In genomic region chr1:207814469-207814868, GRCh38 we compare ENCODE assay signal across 14 cellular contexts.
DNase-seq lines count a peak whose midpoint lies in the region; ATAC-seq and TF ChIP-seq lines count a peak whose summit lies in the region.
"Had no signal": no experiment of that assay in that cellular context is flagged by ENCODE, and none has a peak within 500 bp of the region (broad histone marks: within the 10 kb centered on the region; RNA-seq: fewer than 3 reads in every experiment).

No MANE protein-coding gene starts in this region.

- 89 to 100% methylated on average over 2 to 4 of the region's 4 CpGs for WGBS in endodermal cell (ENCODE audit: insufficient coverage in 1 of 2, insufficient read length in 1 of 2), 2 experiments
- 70% methylated on average over 4 of the region's 4 CpGs for WGBS in urinary bladder

- H3K27ac ChIP-seq in endodermal cell (ENCODE audit: low read depth, low read length) (no peak overlapping the region), urinary bladder (ENCODE audit: low read depth) (peak overlapping the region; percentile 31)
- H3K27ac ChIP-seq: brain microvascular endothelial cell, WERI-Rb-1 had no signal

- H3K4me1 ChIP-seq in endodermal cell (ENCODE audit: control insufficient read depth, insufficient read depth, low read length): no peaks in the 10 kb centered on the region
- H3K4me1 ChIP-seq in urinary bladder (ENCODE audit: insufficient read depth): peaks cover 2% of the 10 kb centered on the region

- H3K27ac Mint-ChIP-seq in endodermal cell (no peak overlapping the region), osteocyte (ENCODE audit: unreplicated experiment) (no peak overlapping the region), immature natural killer cell (peak overlapping the region in 1 of 6 donors; percentile 25)

- H3K9me3 Mint-ChIP-seq in endodermal cell: no peaks in the 10 kb centered on the region
- H3K9me3 Mint-ChIP-seq in osteocyte (ENCODE audit: unreplicated experiment): no peaks in the 10 kb centered on the region
- H3K9me3 Mint-ChIP-seq in immature natural killer cell: no peaks in the 10 kb centered on the region
- H3K9me3 Mint-ChIP-seq: HFFc6 had no signal

- ATAC-seq in Right ventricle myocardium inferior (peak; percentile 12), Right ventricle myocardium superior (ENCODE audit: poor library complexity) (no peak), HG02588 (IDR thresholded peaks at IDR 0.05; ENCODE audit: unreplicated experiment) (no peak)

- H3K36me3 ChIP-seq in endodermal cell (ENCODE audit: control insufficient read depth, insufficient read depth, low read length) (no peaks in the 10 kb centered on the region), urinary bladder (ENCODE audit: insufficient read depth) (peaks cover 9% of the 10 kb centered on the region)
- H3K36me3 ChIP-seq: brain microvascular endothelial cell had no signal

- TF ChIP-seq CTCF in endodermal cell (conservative IDR thresholded peaks at IDR 0.05) (no peak), osteocyte (IDR thresholded peaks at IDR 0.05) (no peak)

- no peak overlapping the region for H3K4me3 ChIP-seq in endodermal cell (ENCODE audit: low read length)
- no peak overlapping the region for H3K4me3 ChIP-seq in urinary bladder (ENCODE audit: low read depth, low read length)

- H3K4me1 Mint-ChIP-seq in endodermal cell: peaks cover 2% of the 10 kb centered on the region
- peaks cover 12% of the 10 kb centered on the region for H3K4me1 Mint-ChIP-seq in osteocyte (ENCODE audit: unreplicated experiment)
- peaks cover 14 to 46% of the 10 kb centered on the region in 2 donors for H3K4me1 Mint-ChIP-seq in immature natural killer cell

- no peaks in the 10 kb centered on the region for H3K9me3 ChIP-seq in endodermal cell (ENCODE audit: control insufficient read depth, low read length)
- H3K9me3 ChIP-seq: SK-N-SH had no signal

- no peaks in the 10 kb centered on the region for H3K27me3 ChIP-seq in endodermal cell (ENCODE audit: control insufficient read depth, insufficient read depth, low read length, poor library complexity, severe bottlenecking)
- H3K27me3 ChIP-seq: brain microvascular endothelial cell had no signal

- H3K9ac ChIP-seq in endodermal cell (ENCODE audit: extremely low read depth, low read length, poor library complexity, severe bottlenecking): no peak overlapping the region
- H3K9ac ChIP-seq: SK-N-SH had no signal

- H3K36me3 Mint-ChIP-seq in endodermal cell (ENCODE audit: low read depth): no peaks in the 10 kb centered on the region
- peaks cover 12% of the 10 kb centered on the region for H3K36me3 Mint-ChIP-seq in osteocyte (ENCODE audit: unreplicated experiment)
- peaks cover 4 to 43% (median 20%) of the 10 kb centered on the region in 3 donors for H3K36me3 Mint-ChIP-seq in immature natural killer cell

- no peak overlapping the region for H3K4me3 Mint-ChIP-seq in endodermal cell
- H3K4me3 Mint-ChIP-seq in osteocyte (ENCODE audit: unreplicated experiment): no peak overlapping the region
- H3K4me3 Mint-ChIP-seq in immature natural killer cell: no peak overlapping the region
- H3K4me3 Mint-ChIP-seq: HFFc6 had no signal

- intact Hi-C loops in Right ventricle myocardium inferior (cut with DNase I): loop anchor here (10.0 kb wide), 1 partner anchor 1120 kb away; no protein-coding TSS in a partner anchor
- intact Hi-C loops in Right ventricle myocardium superior (cut with DNase I): no loop called here

- H3K27me3 Mint-ChIP-seq in endodermal cell (ENCODE audit: insufficient read depth) (peaks cover 1% of the 10 kb centered on the region), osteocyte (ENCODE audit: unreplicated experiment) (no peaks in the 10 kb centered on the region), immature natural killer cell (ENCODE audit: low read depth in 3 of 3) (peaks cover 0 to 3% (median 0%) of the 10 kb centered on the region in 3 donors)

- DNase-seq in Right ventricle myocardium inferior (ENCODE audit: missing footprints) (no peak), Right ventricle myocardium superior (no peak), endodermal cell (peak; percentile 16), osteocyte (ENCODE audit: extremely low spot score, unreplicated experiment) (peak; percentile 32), immature natural killer cell (no peak), NCI-H2107 (lab: John Stamatoyannopoulos, UW) (no peak)
- DNase-seq: brain microvascular endothelial cell, DMS153, glutamatergic neuron, HFFc6, SK-N-SH, WERI-Rb-1 had no signal

Comparison
In these comparisons a context has a peak if more than half of its experiments do, and no peak if none do; other contexts are left out.
1. DNase-seq: peak in endodermal cell (single experiment) and osteocyte (single experiment); none in Right ventricle myocardium inferior (single experiment), Right ventricle myocardium superior (single experiment), immature natural killer cell (0 of 3) and NCI-H2107 (single experiment).